8 cellular contexts compared by ENCODE assay signal in the genomic region with DNA sequence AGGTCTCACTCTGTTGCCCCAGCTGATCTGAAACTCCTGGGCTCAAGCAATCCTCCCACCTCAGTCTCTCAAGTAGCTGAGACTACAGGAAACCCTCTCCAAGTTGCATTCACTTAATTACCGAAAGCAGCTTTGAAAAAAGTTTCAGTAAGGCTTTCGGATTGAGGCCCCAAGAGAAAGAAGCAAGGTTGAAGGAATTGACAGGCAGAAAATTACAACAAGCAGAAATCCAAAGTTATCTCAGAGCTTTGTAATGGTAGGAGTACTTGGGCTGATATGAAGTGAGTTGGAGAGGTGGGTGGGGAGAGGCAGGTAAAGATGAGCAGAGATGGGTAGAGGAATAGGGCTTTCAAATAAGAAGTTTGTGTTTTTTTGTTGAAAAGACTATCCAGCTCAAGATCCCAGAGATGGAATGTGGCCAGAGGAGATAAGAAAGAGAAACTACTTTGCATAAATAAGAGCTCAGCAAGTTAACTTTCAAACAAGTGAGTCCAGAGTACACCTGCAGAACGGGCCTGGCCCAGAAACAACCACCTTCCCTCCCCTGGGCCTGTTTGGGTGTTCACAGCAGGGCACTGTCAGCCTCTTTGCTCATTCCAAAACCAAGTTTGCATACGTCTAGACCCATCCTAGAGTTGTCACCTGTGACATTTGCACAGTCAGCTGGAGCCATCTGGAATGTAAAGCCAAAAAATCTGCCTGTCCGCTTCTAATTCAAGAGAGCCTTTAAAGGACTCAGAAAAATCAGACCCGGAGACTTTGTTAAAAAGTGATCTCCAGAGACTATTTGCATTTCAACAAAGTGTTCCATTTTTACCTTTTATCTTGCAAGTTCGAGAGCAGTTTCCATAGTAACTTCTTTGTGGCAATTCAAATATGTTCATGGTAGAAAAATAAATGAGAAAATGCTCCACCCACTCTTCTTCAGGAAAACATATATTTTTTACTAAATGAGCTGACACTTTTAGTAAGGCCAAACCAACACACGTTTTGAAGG. TPM values are rescaled to one million over a fixed set of nuclear protein-coding genes. Genes with fewer than 3 reads are reported as not detected.
DNase-seq lines count a peak whose midpoint lies in the region; ATAC-seq and TF ChIP-seq lines count a peak whose summit lies in the region.

No MANE protein-coding gene starts in this region.

- H3K9me3 ChIP-seq in CD8-positive, alpha-beta memory T cell (ENCODE audit: low read length) = no peaks in the 10 kb centered on the region
- no peaks in the 10 kb centered on the region for H3K9me3 ChIP-seq in WERI-Rb-1 (ENCODE audit: severe bottlenecking)

- H3K27me3 Mint-ChIP-seq in CD8-positive, alpha-beta memory T cell = peaks cover 0 to 4% of the 10 kb centered on the region in 2 donors
- H3K27me3 Mint-ChIP-seq in activated T-helper 1 cell treated with anti-CD3 and anti-CD28 coated beads, Interleukin-12 subunit alpha, Interleukin-12 subunit beta, Interleukin-2, Interleukin-4 antibody, amounts not matched to agents 30 ng/mL and 10 ng/mL and 1 ng/mL, durations not matched to agents 14 hours and 24 hours and 36 hours (ENCODE audit: insufficient read depth) = no peaks in the 10 kb centered on the region

- no peak for TF ChIP-seq CTCF in WERI-Rb-1 (IDR thresholded peaks at IDR 0.05; ENCODE audit: low read depth, low read length)

- H3K4me1 ChIP-seq in CD8-positive, alpha-beta memory T cell (ENCODE audit: insufficient read depth, low read length) = peaks cover 20% of the 10 kb centered on the region

- POLR2A ChIA-PET in CD8-positive, alpha-beta memory T cell (lab: Charles Lee) = no interaction called here

- intact Hi-C loops in activated T-helper 1 cell treated with anti-CD3 and anti-CD28 coated beads, Interleukin-12 subunit alpha, Interleukin-12 subunit beta, Interleukin-2, Interleukin-4 antibody, amounts not matched to agents 30 ng/mL and 10 ng/mL and 1 ng/mL, durations not matched to agents 14 hours and 24 hours and 36 hours (cut with micrococcal nuclease) = loop anchor here (2.0 kb wide), 2 partner anchors 32 to 396 kb away; no protein-coding TSS in a partner anchor

- H3K27ac Mint-ChIP-seq in CD8-positive, alpha-beta memory T cell = peak overlapping the region in 2 of 8 donors; percentile 47 to 58
- peak overlapping the region; percentile 82 for H3K27ac Mint-ChIP-seq in activated T-helper 1 cell treated with anti-CD3 and anti-CD28 coated beads, Interleukin-12 subunit alpha, Interleukin-12 subunit beta, Interleukin-2, Interleukin-4 antibody, amounts not matched to agents 30 ng/mL and 10 ng/mL and 1 ng/mL, durations not matched to agents 14 hours and 24 hours and 36 hours

- H3K9me3 Mint-ChIP-seq in CD8-positive, alpha-beta memory T cell = no peaks in the 10 kb centered on the region
- no peaks in the 10 kb centered on the region for H3K9me3 Mint-ChIP-seq in activated T-helper 1 cell treated with anti-CD3 and anti-CD28 coated beads, Interleukin-12 subunit alpha, Interleukin-12 subunit beta, Interleukin-2, Interleukin-4 antibody, amounts not matched to agents 30 ng/mL and 10 ng/mL and 1 ng/mL, durations not matched to agents 14 hours and 24 hours and 36 hours

- H3K27me3 ChIP-seq in CD8-positive, alpha-beta memory T cell (ENCODE audit: insufficient read depth, low read length, poor library complexity, severe bottlenecking) = no peaks in the 10 kb centered on the region
- H3K27me3 ChIP-seq in WERI-Rb-1 (ENCODE audit: insufficient read depth, low read depth, severe bottlenecking) = no peaks in the 10 kb centered on the region

- H3K36me3 Mint-ChIP-seq in CD8-positive, alpha-beta memory T cell = peaks cover 0 to 14% (median 5%) of the 10 kb centered on the region in 3 donors
- H3K36me3 Mint-ChIP-seq in activated T-helper 1 cell treated with anti-CD3 and anti-CD28 coated beads, Interleukin-12 subunit alpha, Interleukin-12 subunit beta, Interleukin-2, Interleukin-4 antibody, amounts not matched to agents 30 ng/mL and 10 ng/mL and 1 ng/mL, durations not matched to agents 14 hours and 24 hours and 36 hours (ENCODE audit: low read depth) = peaks cover 5% of the 10 kb centered on the region

- H3K27ac ChIP-seq in CD8-positive, alpha-beta memory T cell (ENCODE audit: low read depth, low read length) = no peak overlapping the region
- H3K27ac ChIP-seq in WERI-Rb-1 = no peak overlapping the region

- H3K4me1 Mint-ChIP-seq in CD8-positive, alpha-beta memory T cell = peaks cover 34 to 51% (median 40%) of the 10 kb centered on the region in 3 donors
- H3K4me1 Mint-ChIP-seq in activated T-helper 1 cell treated with anti-CD3 and anti-CD28 coated beads, Interleukin-12 subunit alpha, Interleukin-12 subunit beta, Interleukin-2, Interleukin-4 antibody, amounts not matched to agents 30 ng/mL and 10 ng/mL and 1 ng/mL, durations not matched to agents 14 hours and 24 hours and 36 hours (ENCODE audit: low read depth) = peaks cover 52% of the 10 kb centered on the region

- no peaks in the 10 kb centered on the region for H3K36me3 ChIP-seq in CD8-positive, alpha-beta memory T cell (ENCODE audit: insufficient read depth, low read length)
- H3K36me3 ChIP-seq in WERI-Rb-1 = peaks cover 5% of the 10 kb centered on the region

- ATAC-seq in GM19324 (IDR thresholded peaks at IDR 0.05; ENCODE audit: low FRiP score, unreplicated experiment) (peak; percentile 78), HG03066 (IDR thresholded peaks at IDR 0.05; ENCODE audit: low read depth, unreplicated experiment) (peak; percentile 76)

- CTCF ChIA-PET in CD8-positive, alpha-beta memory T cell (lab: Charles Lee) = no interaction called here

- no peak overlapping the region for H3K4me3 ChIP-seq in CD8-positive, alpha-beta memory T cell (ENCODE audit: low read length)
- H3K4me3 ChIP-seq in WERI-Rb-1 (ENCODE audit: low read depth, low read length) = no peak overlapping the region

- H3K4me3 Mint-ChIP-seq in CD8-positive, alpha-beta memory T cell = peak overlapping the region; percentile 20 to 74 (median 43)
- peak overlapping the region; percentile 55 for H3K4me3 Mint-ChIP-seq in activated T-helper 1 cell treated with anti-CD3 and anti-CD28 coated beads, Interleukin-12 subunit alpha, Interleukin-12 subunit beta, Interleukin-2, Interleukin-4 antibody, amounts not matched to agents 30 ng/mL and 10 ng/mL and 1 ng/mL, durations not matched to agents 14 hours and 24 hours and 36 hours

- DNase-seq in CD8-positive, alpha-beta memory T cell = no peak
- DNase-seq in activated T-helper 1 cell treated with anti-CD3 and anti-CD28 coated beads, Interleukin-12 subunit alpha, Interleukin-12 subunit beta, Interleukin-2, Interleukin-4 antibody, amounts not matched to agents 30 ng/mL and 10 ng/mL and 1 ng/mL, durations not matched to agents 14 hours and 24 hours and 36 hours (ENCODE audit: low spot score) = peak; percentile 5
- no peak for DNase-seq in WERI-Rb-1
- DNase-seq in SHP77 treated with DMSO at 0.1 percent for 48 hours (lab: John Stamatoyannopoulos, UW) = no peak
- DNase-seq in HUDEP-2 (lab: John Stamatoyannopoulos, UW; ENCODE audit: unreplicated experiment in 76 of 76) = no peak
- DNase-seq in EL = no peak

RNA-seq across cellular contexts. Expression of gene CLINT1, which starts 2.3 kb away (rescaled TPM):
- total RNA-seq in CD8-positive, alpha-beta memory T cell = 10 to 100 TPM; 72.3 to 73.1 TPM
- 91.1 TPM for polyA plus RNA-seq in CD8-positive, alpha-beta memory T cell
- 90.5 and 93.1 TPM in 2 replicates for total RNA-seq in activated T-helper 1 cell treated with anti-CD3 and anti-CD28 coated beads, Interleukin-12 subunit alpha, Interleukin-12 subunit beta, Interleukin-2, Interleukin-4 antibody, amounts not matched to agents 30 ng/mL and 10 ng/mL and 1 ng/mL, durations not matched to agents 14 hours and 24 hours and 36 hours
